In the genomic region with DNA sequence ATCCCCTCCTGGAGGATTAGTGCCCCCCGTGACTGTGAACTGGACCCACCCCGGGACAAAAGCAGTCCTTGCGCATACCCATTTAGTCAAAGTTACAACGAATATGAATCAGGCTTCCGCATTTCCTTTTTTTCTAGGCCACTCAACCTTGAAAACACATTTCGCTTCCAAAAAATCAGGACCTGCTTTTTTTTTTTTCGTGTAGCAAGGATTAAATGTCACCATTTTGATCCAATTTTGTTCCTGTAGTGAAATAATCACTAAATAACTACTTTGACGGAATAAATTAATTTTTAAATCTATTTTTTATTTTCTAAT, we compare ENCODE assay signal across 10 cellular contexts. TPM values are rescaled to one million over a fixed set of nuclear protein-coding genes. Genes with fewer than 3 reads are reported as not detected.
A peak's percentile ranks its signal among the peaks of the same experiment; 100 is the strongest.
DNase-seq lines count a peak whose midpoint lies in the region; ATAC-seq and FAIRE-seq lines count a peak whose summit lies in the region.
"Had no signal": no experiment of that assay in that cellular context is flagged by ENCODE, and none has a peak within 500 bp of the region (broad histone marks: within the 10 kb centered on the region; RNA-seq: fewer than 3 reads in every experiment).

No MANE protein-coding gene starts in this region.

- H3K4me3 Mint-ChIP-seq in activated CD4-positive, alpha-beta T cell treated with anti-CD3 and anti-CD28 coated beads, Interleukin-2, amount 10 ng/mL, durations not matched to agents 24 days and 14 days = peak overlapping the region; percentile 92
- H3K4me3 Mint-ChIP-seq in activated naive CD8-positive, alpha-beta T cell treated with anti-CD3 and anti-CD28 coated beads, Interleukin-2, amount 50 U/mL, for 24 hours = peak overlapping the region; percentile 95

- H3K27ac Mint-ChIP-seq in activated CD4-positive, alpha-beta T cell treated with anti-CD3 and anti-CD28 coated beads, Interleukin-2, amount 10 ng/mL, durations not matched to agents 24 days and 14 days = peak overlapping the region; percentile 90
- H3K27ac Mint-ChIP-seq in activated naive CD8-positive, alpha-beta T cell treated with anti-CD3 and anti-CD28 coated beads, Interleukin-2, amount 50 U/mL, for 24 hours = peak overlapping the region; percentile 98

- no peak for ATAC-seq in activated naive CD8-positive, alpha-beta T cell treated with anti-CD3 and anti-CD28 coated beads, Interleukin-2, amount 50 U/mL, for 24 hours
- ATAC-seq in HG03378 (IDR thresholded peaks at IDR 0.05; ENCODE audit: unreplicated experiment) = no peak

- intact Hi-C loops in activated CD4-positive, alpha-beta T cell treated with anti-CD3 and anti-CD28 coated beads, Interleukin-2, amount 10 ng/mL, durations not matched to agents 24 days and 14 days (cut with micrococcal nuclease) = no loop called here

- FAIRE-seq in islet of Langerhans (lab: Jason Lieb, UNC) (peak; percentile 75), urothelium cell line (lab: Jason Lieb, UNC) (no peak)

- H3K9me3 Mint-ChIP-seq in activated CD4-positive, alpha-beta T cell treated with anti-CD3 and anti-CD28 coated beads, Interleukin-2, amount 10 ng/mL, durations not matched to agents 24 days and 14 days = no peaks in the 10 kb centered on the region
- H3K9me3 Mint-ChIP-seq in activated naive CD8-positive, alpha-beta T cell treated with anti-CD3 and anti-CD28 coated beads, Interleukin-2, amount 50 U/mL, for 24 hours = no peaks in the 10 kb centered on the region

- peaks cover 11% of the 10 kb centered on the region for H3K27me3 Mint-ChIP-seq in activated CD4-positive, alpha-beta T cell treated with anti-CD3 and anti-CD28 coated beads, Interleukin-2, amount 10 ng/mL, durations not matched to agents 24 days and 14 days
- H3K27me3 Mint-ChIP-seq in activated naive CD8-positive, alpha-beta T cell treated with anti-CD3 and anti-CD28 coated beads, Interleukin-2, amount 50 U/mL, for 24 hours = peaks cover 8% of the 10 kb centered on the region

- no peaks in the 10 kb centered on the region for H3K36me3 Mint-ChIP-seq in activated CD4-positive, alpha-beta T cell treated with anti-CD3 and anti-CD28 coated beads, Interleukin-2, amount 10 ng/mL, durations not matched to agents 24 days and 14 days (ENCODE audit: low read depth)
- H3K36me3 Mint-ChIP-seq in activated naive CD8-positive, alpha-beta T cell treated with anti-CD3 and anti-CD28 coated beads, Interleukin-2, amount 50 U/mL, for 24 hours (ENCODE audit: low read depth) = no peaks in the 10 kb centered on the region

- peaks cover 6% of the 10 kb centered on the region for H3K4me1 Mint-ChIP-seq in activated CD4-positive, alpha-beta T cell treated with anti-CD3 and anti-CD28 coated beads, Interleukin-2, amount 10 ng/mL, durations not matched to agents 24 days and 14 days
- H3K4me1 Mint-ChIP-seq in activated naive CD8-positive, alpha-beta T cell treated with anti-CD3 and anti-CD28 coated beads, Interleukin-2, amount 50 U/mL, for 24 hours = peaks cover 10% of the 10 kb centered on the region

- DNase-seq in activated CD4-positive, alpha-beta T cell treated with anti-CD3 and anti-CD28 coated beads, Interleukin-2, amount 10 ng/mL, durations not matched to agents 24 days and 14 days = no peak
- DNase-seq in activated CD4-positive, alpha-beta T cell treated with anti-CD3 and anti-CD28 coated beads, Interleukin-2, amount 50 U/mL, for 48 hours = no peak
- no peak for DNase-seq in activated naive CD8-positive, alpha-beta T cell treated with anti-CD3 and anti-CD28 coated beads, Interleukin-2, amount 50 U/mL, for 24 hours
- DNase-seq in NCI-H128 (lab: John Stamatoyannopoulos, UW; ENCODE audit: unreplicated experiment) (no peak), urothelium cell line (ENCODE audit: low spot score) (no peak)
- DNase-seq: DND-41, NCI-H1436 treated with DMSO at 0.1 percent for 48 hours had no signal

- H3K27ac ChIP-seq in temporal lobe (ENCODE audit: low read depth, low read length) = peak overlapping the region; percentile 59

RNA-seq across cellular contexts. Expression of a gene that starts 0.5 kb away (rescaled TPM):
- 2.0 and 2.1 TPM in 2 replicates for total RNA-seq in activated CD4-positive, alpha-beta T cell treated with anti-CD3 and anti-CD28 coated beads, Interleukin-2, amount 10 ng/mL, durations not matched to agents 24 days and 14 days
- 5.4 TPM for total RNA-seq in temporal lobe

RNA-seq across cellular contexts. Expression of a gene that starts 59.6 kb away (rescaled TPM):
- total RNA-seq in activated CD4-positive, alpha-beta T cell treated with anti-CD3 and anti-CD28 coated beads, Interleukin-2, amount 10 ng/mL, durations not matched to agents 24 days and 14 days = 17.1 and 17.4 TPM in 2 replicates
- 25.6 TPM for total RNA-seq in temporal lobe
